Comparison of ENCODE assay signal across 8 cellular contexts in the genomic region with DNA sequence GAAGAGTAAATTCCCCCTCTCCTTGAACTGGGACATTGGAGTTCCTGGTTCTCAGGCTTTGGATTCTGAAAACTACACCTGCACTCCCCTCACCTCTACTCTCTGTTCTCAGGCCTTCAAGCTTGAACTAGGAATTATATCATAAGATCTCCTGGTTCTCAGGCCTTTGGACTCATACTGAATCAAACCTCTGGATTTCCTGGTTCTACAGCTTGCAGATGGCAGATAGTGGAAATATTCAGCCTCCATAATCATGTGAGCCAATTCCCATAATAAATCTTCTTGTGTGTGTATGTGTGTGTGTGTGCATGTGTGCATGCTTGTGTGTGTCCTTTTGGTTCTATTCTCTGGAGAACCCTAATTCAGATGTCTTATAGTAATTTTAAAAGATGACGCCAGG.
"Had no signal": no experiment of that assay in that cellular context is flagged by ENCODE, and none has a peak within 500 bp of the region (broad histone marks: within the 10 kb centered on the region; RNA-seq: fewer than 3 reads in every experiment).

No MANE protein-coding gene starts in this region.

- ATAC-seq: GM12878 had no signal

- DNase-seq: GDM1, GF-D8 had no signal

- H3K4me3 ChIP-seq: GM12878 had no signal

- FAIRE-seq: G401.6, GM12878, GM12891, GM12892, GM18507, GM19239 had no signal
